In the genomic region with DNA sequence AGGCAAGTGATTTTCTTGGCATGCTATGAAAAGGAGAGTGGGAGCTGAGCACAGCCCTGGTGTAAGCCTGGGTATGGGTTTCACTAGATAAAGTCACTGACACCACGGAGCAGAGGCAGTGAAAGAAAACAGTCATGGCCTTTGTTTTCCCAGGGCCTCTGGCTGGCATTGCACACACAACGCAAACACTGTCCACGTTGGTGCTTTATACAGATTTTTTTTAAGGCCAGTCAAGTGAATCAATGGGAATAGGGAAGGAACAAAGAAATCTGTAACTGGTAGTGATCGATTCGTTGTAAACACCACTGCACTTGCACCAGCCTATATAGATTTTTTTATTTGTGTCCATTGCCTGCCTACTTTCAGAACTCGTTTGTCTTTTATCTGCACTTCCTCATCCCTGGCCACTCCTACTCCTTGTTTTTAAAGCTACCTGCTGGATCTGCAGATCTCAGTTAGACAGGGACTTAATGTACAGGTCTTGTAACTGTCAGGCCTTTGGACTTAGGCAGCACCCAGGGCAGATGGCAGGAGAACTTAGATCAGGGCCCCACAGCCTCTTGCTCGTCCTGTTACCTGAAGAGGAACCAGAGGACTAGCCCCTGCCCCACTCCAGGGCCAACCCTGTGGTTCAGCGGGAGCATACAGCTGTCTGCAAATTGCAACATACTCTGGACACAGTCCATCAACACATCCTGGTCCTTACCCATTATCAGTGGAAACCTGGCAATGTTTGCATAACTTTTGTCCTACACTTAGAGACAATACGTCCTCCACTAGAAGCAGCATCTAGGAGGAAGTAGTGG, we compare ENCODE assay signal across 8 cellular contexts. TPM values are rescaled to one million over a fixed set of nuclear protein-coding genes. Genes with fewer than 3 reads are reported as not detected.
DNase-seq lines count a peak whose midpoint lies in the region; ATAC-seq and TF ChIP-seq lines count a peak whose summit lies in the region.

No MANE protein-coding gene starts in this region.

- no peak overlapping the region for H3K27ac ChIP-seq in BLaER1
- peak overlapping the region; percentile 76 to 89 (median 82) for H3K27ac ChIP-seq in body of pancreas
- H3K27ac ChIP-seq in thoracic aorta = peak overlapping the region; percentile 12 to 36

- H3K4me3 ChIP-seq in BLaER1 = no peak overlapping the region
- no peak overlapping the region for H3K4me3 ChIP-seq in body of pancreas
- no peak overlapping the region for H3K4me3 ChIP-seq in thoracic aorta

- DNase-seq in NCI-H2029 treated with DMSO at 0.1 percent for 48 hours (lab: John Stamatoyannopoulos, UW) = peak; percentile 92
- DNase-seq in body of pancreas = peak; percentile 74 to 91 (median 80)
- DNase-seq in left kidney (ENCODE audit: low read depth, low spot score) = peak; percentile 83
- DNase-seq in thoracic aorta (ENCODE audit: low spot score) = no peak
- DNase-seq in HPDE6-E6E7 (ENCODE audit: extremely low spot score) = no peak

- H4K20me1 ChIP-seq in BLaER1 = no peaks in the 10 kb centered on the region

- intact Hi-C loops in body of pancreas (cut with DNase I) = no loop called here

- WGBS in body of pancreas, 2 donors = 5% methylated on average over 9 of the region's 9 CpGs

- H3K4me1 ChIP-seq in BLaER1 (peaks cover 13% of the 10 kb centered on the region), body of pancreas (peaks cover 48% of the 10 kb centered on the region), thoracic aorta (ENCODE audit: control insufficient read depth in 1 of 2, low read depth in 2 of 2) (peaks cover 4 to 14% of the 10 kb centered on the region in 2 donors)

- TF ChIP-seq POLR2A in body of pancreas (IDR thresholded peaks at IDR 0.05) = peak in 2 of 3 donors; percentile 44 to 52

- H3K36me3 ChIP-seq in BLaER1 (no peaks in the 10 kb centered on the region), body of pancreas (replicated peaks in 1 of 2; ENCODE audit: insufficient read depth in 1 of 2, low read depth in 2 of 2) (no peaks in the 10 kb centered on the region), thoracic aorta (no peaks in the 10 kb centered on the region)

- H3K4me2 ChIP-seq in BLaER1 = peak overlapping the region; percentile 29

- peak; percentile 88 for ATAC-seq in body of pancreas
- ATAC-seq in thoracic aorta (ENCODE audit: insufficient number of reproducible peaks, low FRiP score, low read depth) = no peak
- ATAC-seq in HG03432 (IDR thresholded peaks at IDR 0.05; ENCODE audit: unreplicated experiment) = no peak
- ATAC-seq in HG03139 (IDR thresholded peaks at IDR 0.05; ENCODE audit: unreplicated experiment) = no peak

- no peak overlapping the region for H3K9ac ChIP-seq in BLaER1

- peak in 1 of 7 experiments; percentile 0 for TF ChIP-seq CTCF in body of pancreas (IDR thresholded peaks at IDR 0.05)
- no peak for TF ChIP-seq CTCF in thoracic aorta (IDR thresholded peaks at IDR 0.05)

- H3K9me3 ChIP-seq in BLaER1 (no peaks in the 10 kb centered on the region), body of pancreas (no peaks in the 10 kb centered on the region), thoracic aorta (no peaks in the 10 kb centered on the region)

- H3K27me3 ChIP-seq in BLaER1 (no peaks in the 10 kb centered on the region), body of pancreas (no peaks in the 10 kb centered on the region), thoracic aorta (replicated peaks; ENCODE audit: insufficient read depth) (no peaks in the 10 kb centered on the region)

RNA-seq across cellular contexts. Expression of gene TMIGD1, which starts 10.6 kb away (rescaled TPM):
- total RNA-seq in body of pancreas (not detected), thoracic aorta (not detected)

RNA-seq across cellular contexts. Expression of gene CPD, which starts 34.2 kb away (rescaled TPM):
- total RNA-seq in body of pancreas (10 to 100 TPM; 30.0 to 68.0 TPM), thoracic aorta (100 to 1,000 TPM in 1 of 2 donors, 10 to 100 TPM in 1; 55.2 to 109 TPM)

RNA-seq across cellular contexts. Expression of gene BLMH, which starts 52.7 kb away (rescaled TPM):
- 10 to 100 TPM; 18.7 to 48.1 TPM for total RNA-seq in body of pancreas
- total RNA-seq in thoracic aorta = 10 to 100 TPM; 21.5 to 34.6 TPM

Comparison
In these comparisons a context has a peak if more than half of its experiments do, and no peak if none do; other contexts are left out.
1. DNase-seq: peak in NCI-H2029 treated with DMSO at 0.1 percent for 48 hours (single experiment), body of pancreas (4 of 4) and left kidney (single experiment); none in thoracic aorta (single experiment) and HPDE6-E6E7 (single experiment).